Comparison of ENCODE assay signal across 23 cellular contexts in the genomic region with DNA sequence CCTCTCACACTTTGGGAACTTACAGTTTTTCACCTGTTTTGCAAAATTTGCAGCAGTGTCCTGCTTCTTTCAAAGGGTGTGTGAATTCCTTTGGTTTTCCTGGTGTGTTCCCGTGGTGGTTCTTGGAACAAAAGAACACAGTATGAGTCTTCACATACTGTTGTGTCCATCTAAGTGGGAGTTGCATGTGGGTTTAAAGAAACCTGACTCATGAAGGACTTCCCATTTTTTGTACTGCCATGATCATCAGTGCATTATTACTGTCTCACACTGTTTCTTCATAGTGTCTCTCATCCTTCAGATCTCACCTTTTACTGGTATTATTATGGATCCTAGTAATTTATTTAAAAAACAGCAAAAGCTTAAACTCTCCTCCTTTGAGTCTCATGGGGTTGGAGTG. TPM values are rescaled to one million over a fixed set of nuclear protein-coding genes. Genes with fewer than 3 reads are reported as not detected.
DNase-seq lines count a peak whose midpoint lies in the region; ATAC-seq and TF ChIP-seq lines count a peak whose summit lies in the region.
"Had no signal": no experiment of that assay in that cellular context is flagged by ENCODE, and none has a peak within 500 bp of the region (broad histone marks: within the 10 kb centered on the region; RNA-seq: fewer than 3 reads in every experiment).

No MANE protein-coding gene starts in this region.

- TF ChIP-seq CTCF in GM10248 (IDR thresholded peaks at IDR 0.05; ENCODE audit: control extremely low read depth, extremely low read depth, low read depth, missing control alignments): no peak
- TF ChIP-seq CTCF in KMS-11 (conservative IDR thresholded peaks at IDR 0.05; ENCODE audit: low read depth, low read length): no peak
- no peak for TF ChIP-seq CTCF in natural killer cell (IDR thresholded peaks at IDR 0.05)

- H4K20me1 ChIP-seq in KMS-11 (ENCODE audit: insufficient read depth): no peaks in the 10 kb centered on the region

- H3K9ac ChIP-seq in KMS-11: no peak overlapping the region
- H3K9ac ChIP-seq: neural progenitor cell had no signal

- H3K36me3 ChIP-seq in KMS-11 (ENCODE audit: insufficient read depth): no peaks in the 10 kb centered on the region
- H3K36me3 ChIP-seq: neural progenitor cell, tibial artery had no signal

- POLR2A ChIA-PET in GM10248 (lab: Yijun Ruan, JAX): no interaction called here

- H3K27me3 Mint-ChIP-seq in natural killer cell (ENCODE audit: low read depth in 2 of 2): no peaks in the 10 kb centered on the region
- H3K27me3 Mint-ChIP-seq: activated naive CD8-positive, alpha-beta T cell treated with anti-CD3 and anti-CD28 coated beads for 36 hours had no signal

- intact Hi-C loops in natural killer cell (cut with micrococcal nuclease): no loop called here

- H3K79me2 ChIP-seq in KMS-11 (ENCODE audit: insufficient read depth, low read depth): no peaks in the 10 kb centered on the region

- H3K27ac ChIP-seq in KMS-11: peak overlapping the region; percentile 62
- H3K27ac ChIP-seq: neural progenitor cell, psoas muscle, tibial artery had no signal

- in situ Hi-C loops in SK-MEL-5 (cut with HindIII; ENCODE audit: low pct_unique_long_range_greater_than_20kb, low sequenced_read_pairs): no loop called here

- no peaks in the 10 kb centered on the region for H3K36me3 Mint-ChIP-seq in natural killer cell
- H3K36me3 Mint-ChIP-seq: neural progenitor cell had no signal

- H3K4me3 ChIP-seq in KMS-11 (IDR thresholded peaks at IDR 0.05; ENCODE audit: insufficient read depth, low read depth, low read length): no peak overlapping the region
- H3K4me3 ChIP-seq: mucosa of descending colon, neural progenitor cell, psoas muscle, tibial artery had no signal

- H3K27me3 ChIP-seq in KMS-11 (ENCODE audit: insufficient read depth, low read depth): no peaks in the 10 kb centered on the region
- H3K27me3 ChIP-seq: neural progenitor cell, tibial artery had no signal

- H3K4me2 ChIP-seq in KMS-11: peak overlapping the region; percentile 45; the same call in 1 of the 2 replicates
- H3K4me2 ChIP-seq: neural progenitor cell had no signal

- no peaks in the 10 kb centered on the region for H3K9me3 Mint-ChIP-seq in natural killer cell
- H3K9me3 Mint-ChIP-seq: endodermal cell had no signal

- peaks cover 60 to 61% of the 10 kb centered on the region in 2 donors for H3K4me1 Mint-ChIP-seq in natural killer cell
- H3K4me1 Mint-ChIP-seq: endodermal cell, neural progenitor cell had no signal

- CTCF ChIA-PET in GM10248 (lab: Yijun Ruan, JAX): interaction anchor here (0.9 to 1.3 kb wide), 4 partner anchors 8 to 97 kb away, joined by 3 read pairs; no protein-coding TSS in a partner anchor

- peaks cover 55% of the 10 kb centered on the region for H3K4me1 ChIP-seq in KMS-11 (ENCODE audit: low read depth, poor library complexity, severe bottlenecking)
- H3K4me1 ChIP-seq: Caco-2, neural progenitor cell, psoas muscle, tibial artery had no signal

- DNase-seq in GM10248 (ENCODE audit: extremely low spot score) (peak; percentile 26), SK-MEL-5 (ENCODE audit: low read depth, low spot score) (peak; percentile 27), natural killer cell (no peak), 8988T (no peak)
- DNase-seq: activated CD4-positive, CD25-positive, alpha-beta regulatory T cell; activated naive CD8-positive, alpha-beta T cell treated with anti-CD3 and anti-CD28 coated beads for 36 hours; Caco-2; endodermal cell; mucosa of descending colon; NCI-H146; NCI-H2171 treated with DMSO at 0.1 percent for 48 hours; NCI-H82; psoas muscle; stimulated activated naive CD4-positive, alpha-beta T cell; tibial artery had no signal

- no peak overlapping the region for H3K4me3 Mint-ChIP-seq in natural killer cell
- H3K4me3 Mint-ChIP-seq: activated naive CD8-positive, alpha-beta T cell treated with anti-CD3 and anti-CD28 coated beads for 36 hours; endodermal cell; neural progenitor cell had no signal

- peak overlapping the region; percentile 99 for H3K27ac Mint-ChIP-seq in natural killer cell
- H3K27ac Mint-ChIP-seq: activated naive CD8-positive, alpha-beta T cell treated with anti-CD3 and anti-CD28 coated beads for 36 hours; endodermal cell; neural progenitor cell had no signal

- no peak for ATAC-seq in natural killer cell
- no peak for ATAC-seq in GM19328 (IDR thresholded peaks at IDR 0.05; ENCODE audit: unreplicated experiment)
- no peak for ATAC-seq in HG03135 (IDR thresholded peaks at IDR 0.05; ENCODE audit: unreplicated experiment)
- ATAC-seq: HepG2, mucosa of descending colon, psoas muscle, SK-N-SH treated with all-trans-retinoic acid at 6 μM for 48 hours had no signal

- H2AFZ ChIP-seq in KMS-11 (ENCODE audit: low read depth): no peak overlapping the region
- H2AFZ ChIP-seq: neural progenitor cell had no signal

RNA-seq across cellular contexts. Expression of a gene that starts 3.8 kb away (rescaled TPM):
- not detected in 2 replicates for total RNA-seq in SK-MEL-5 (2014; rRNA removed; shearing (Covaris generic))
- not detected in 2 replicates for polyA plus RNA-seq in SK-MEL-5 (2015; cell fraction: cytosol; rRNA removed)
- polyA plus RNA-seq in SK-MEL-5 (2015; cell fraction: nucleus; rRNA removed): not detected in 2 replicates
- 100 to 1,000 TPM; 236 to 677 (median 284) TPM for total RNA-seq in natural killer cell
- total RNA-seq: Caco-2, endodermal cell, fibroblast of lung, HepG2 had no signal
- polyA plus RNA-seq: fibroblast of lung had no signal

RNA-seq across cellular contexts. Expression of a gene that starts 20.7 kb away (rescaled TPM):
- not detected in 2 replicates for total RNA-seq in SK-MEL-5 (2014; rRNA removed; shearing (Covaris generic))
- polyA plus RNA-seq in SK-MEL-5 (2015; cell fraction: cytosol; rRNA removed): not detected in 2 replicates
- polyA plus RNA-seq in SK-MEL-5 (2015; cell fraction: nucleus; rRNA removed): not detected in 2 replicates
- total RNA-seq in natural killer cell: 1,000 to 10,000 TPM; 1,176 to 1,565 (median 1,384) TPM
- total RNA-seq: Caco-2, endodermal cell, fibroblast of lung, HepG2 had no signal
- polyA plus RNA-seq: fibroblast of lung had no signal

RNA-seq across cellular contexts. Expression of a gene that starts 37.2 kb away (rescaled TPM):
- not detected in 2 replicates for total RNA-seq in SK-MEL-5 (2014; rRNA removed; shearing (Covaris generic))
- 0.37 TPM in 1 of 2 replicates, not detected in the other for polyA plus RNA-seq in SK-MEL-5 (2015; cell fraction: cytosol; rRNA removed)
- not detected in 2 replicates for polyA plus RNA-seq in SK-MEL-5 (2015; cell fraction: nucleus; rRNA removed)
- 1 to 10 TPM in 1 of 3 donors, under 1 TPM in 1, not detected in 1; 0.43 to 1.0 TPM for total RNA-seq in natural killer cell
- total RNA-seq: activated CD8-positive, alpha-beta memory T cell treated with anti-CD3 and anti-CD28 coated beads for 36 hours; activated naive CD8-positive, alpha-beta T cell treated with anti-CD3 and anti-CD28 coated beads for 36 hours; Caco-2; endodermal cell; fibroblast of lung; HepG2 had no signal
- polyA plus RNA-seq: fibroblast of lung, HepG2 had no signal

Comparison
In these comparisons a context has a peak if more than half of its experiments do, and no peak if none do; other contexts are left out.
1. DNase-seq: peak in GM10248 (single experiment) and SK-MEL-5 (single experiment); none in natural killer cell (single experiment) and 8988T (single experiment).
2. RNA of a gene that starts 3.8 kb away (total RNA-seq): 236 to 677 TPM in natural killer cell; not detected in SK-MEL-5; every median in the first group is over 100 times any median in the second.
3. RNA of a gene that starts 20.7 kb away (total RNA-seq): 1,176 to 1,565 TPM in natural killer cell; not detected in SK-MEL-5; every median in the first group is over 1,000 times any median in the second.